Comparison of ENCODE assay signal across 14 cellular contexts in genomic region chr7:101000025-101000424, GRCh38. TPM values are rescaled to one million over a fixed set of nuclear protein-coding genes. Genes with fewer than 3 reads are reported as not detected.
DNase-seq lines count a peak whose midpoint lies in the region; ATAC-seq and TF ChIP-seq lines count a peak whose summit lies in the region.
"Not testable (repeated sequence)": the region's sequence is repeated elsewhere in the genome, so short reads cannot be mapped to it uniquely, and the experiment has no call there.
"Had no signal": no experiment of that assay in that cellular context is flagged by ENCODE, and none has a peak within 500 bp of the region (broad histone marks: within the 10 kb centered on the region; RNA-seq: fewer than 3 reads in every experiment).

No MANE protein-coding gene starts in this region.

- not testable (repeated sequence) for H3K9ac ChIP-seq in neural progenitor cell

- not testable (repeated sequence) for H3K4me1 ChIP-seq in right atrium auricular region, neural progenitor cell

- H3F3A ChIP-seq in neural progenitor cell (ENCODE audit: low read depth) = not testable (repeated sequence)

- H3K27ac ChIP-seq in right atrium auricular region, neural progenitor cell: not testable (repeated sequence)

- not testable (repeated sequence) for H3K27me3 Mint-ChIP-seq in neural progenitor cell (ENCODE audit: insufficient read depth, low read depth); osteocyte (ENCODE audit: unreplicated experiment); type B pancreatic cell

- H4K20me1 ChIP-seq in neural progenitor cell (ENCODE audit: low read depth) = not testable (repeated sequence)

- TF ChIP-seq CTCF in right atrium auricular region (IDR thresholded peaks at IDR 0.05); neural progenitor cell (IDR thresholded peaks at IDR 0.05); osteocyte (IDR thresholded peaks at IDR 0.05); type B pancreatic cell (conservative IDR thresholded peaks at IDR 0.05): not testable (repeated sequence)

- H3K9me3 Mint-ChIP-seq in neural progenitor cell; osteocyte (ENCODE audit: unreplicated experiment); type B pancreatic cell: not testable (repeated sequence)

- H3K36me3 Mint-ChIP-seq in neural progenitor cell; osteocyte (ENCODE audit: unreplicated experiment); type B pancreatic cell: not testable (repeated sequence)

- H3K79me2 ChIP-seq in neural progenitor cell (ENCODE audit: low read depth) = not testable (repeated sequence)

- not testable (repeated sequence) for H2AFZ ChIP-seq in neural progenitor cell (replicated peaks)

- intact Hi-C loops in left colon (cut with DNase I, micrococcal nuclease) = not testable (repeated sequence)

- DNase-seq in right atrium auricular region (ENCODE audit: low spot score) = peak; percentile 63
- DNase-seq in left colon; neural progenitor cell (ENCODE audit: low spot score): not testable (repeated sequence)
- DNase-seq in mesenteric fat pad (ENCODE audit: low spot score) = peak; percentile 92
- DNase-seq in osteocyte (ENCODE audit: extremely low spot score, unreplicated experiment) = peak; percentile 91
- DNase-seq in type B pancreatic cell (ENCODE audit: extremely low spot score, unreplicated experiment) = peak; percentile 81

- H3K9me3 ChIP-seq in right atrium auricular region; neural progenitor cell (ENCODE audit: low read depth): not testable (repeated sequence)

- not testable (repeated sequence) for H3K4me2 ChIP-seq in neural progenitor cell

- not testable (repeated sequence) for H3K4me3 Mint-ChIP-seq in neural progenitor cell; osteocyte (ENCODE audit: unreplicated experiment); type B pancreatic cell

- not testable (repeated sequence) for H3K27me3 ChIP-seq in right atrium auricular region, neural progenitor cell

- H3K4me1 Mint-ChIP-seq in neural progenitor cell; osteocyte (ENCODE audit: unreplicated experiment); type B pancreatic cell (ENCODE audit: unreplicated experiment): not testable (repeated sequence)

- not testable (repeated sequence) for H3K36me3 ChIP-seq in right atrium auricular region, neural progenitor cell

- peak overlapping the region; percentile 36 for H3K27ac Mint-ChIP-seq in neural progenitor cell
- H3K27ac Mint-ChIP-seq in osteocyte (ENCODE audit: unreplicated experiment); type B pancreatic cell: not testable (repeated sequence)

- not testable (repeated sequence) for H3K4me3 ChIP-seq in right atrium auricular region, neural progenitor cell

- ATAC-seq in esophagus mucosa (peak; percentile 36), left colon (peak; percentile 16)

RNA-seq across cellular contexts. Expression of gene MUC17, which starts 19.9 kb away (rescaled TPM):
- total RNA-seq in esophagus mucosa (not detected), right atrium auricular region (not detected), left colon (10 to 100 TPM; 12.1 to 42.2 TPM), mesenteric fat pad (0.35 TPM), neural progenitor cell (ENCODE audit: low replicate concordance) (under 0.01 TPM in 1 of 2 replicates, not detected in the other), osteocyte (not detected in 2 replicates), type B pancreatic cell (ENCODE audit: low replicate concordance) (0.53 and 1.5 TPM in 2 replicates)
- total RNA-seq: A673; CD4-positive, alpha-beta memory T cell; CD4-positive, CD25-positive, alpha-beta regulatory T cell; CD8-positive, alpha-beta memory T cell; Daoy; G401; GM12878 had no signal

RNA-seq across cellular contexts. Expression of gene MUC12, which starts 30.7 kb away (rescaled TPM):
- total RNA-seq in esophagus mucosa = 0.16 TPM
- total RNA-seq in right atrium auricular region = not detected
- 1,000 to 10,000 TPM in 1 of 2 donors, 100 to 1,000 TPM in 1; 428 to 2,027 TPM for total RNA-seq in left colon
- total RNA-seq in mesenteric fat pad = 0.32 TPM
- 4.2 TPM in 1 of 2 replicates, not detected in the other for total RNA-seq in neural progenitor cell (ENCODE audit: low replicate concordance)
- not detected in 2 replicates for total RNA-seq in osteocyte
- 0.50 and 1.6 TPM in 2 replicates for total RNA-seq in type B pancreatic cell (ENCODE audit: low replicate concordance)
- total RNA-seq: CD4-positive, alpha-beta memory T cell; CD4-positive, CD25-positive, alpha-beta regulatory T cell; G401 had no signal

RNA-seq across cellular contexts. Expression of gene MUC3A, which starts 50.7 kb away (rescaled TPM):
- 0.16 TPM for total RNA-seq in esophagus mucosa
- under 1 TPM in 1 of 2 donors, not detected in 1; 0.24 TPM for total RNA-seq in right atrium auricular region
- total RNA-seq in left colon = 100 to 1,000 TPM; 144 to 185 TPM
- 1.3 TPM for total RNA-seq in mesenteric fat pad
- 0.15 and 0.80 TPM in 2 replicates for total RNA-seq in neural progenitor cell (ENCODE audit: low replicate concordance)
- not detected in 2 replicates for total RNA-seq in osteocyte
- total RNA-seq in type B pancreatic cell (ENCODE audit: low replicate concordance) = 8.2 and 23.5 TPM in 2 replicates
- total RNA-seq: CD4-positive, alpha-beta memory T cell; CD4-positive, CD25-positive, alpha-beta regulatory T cell; CD8-positive, alpha-beta memory T cell; Daoy; G401 had no signal

Comparison
In these comparisons a context has a peak if more than half of its experiments do, and no peak if none do; other contexts are left out.
1. RNA of gene MUC12, which starts 30.7 kb away (total RNA-seq): 428 to 2,027 TPM in left colon; 0.50 to 1.6 TPM in type B pancreatic cell, 0.32 TPM in mesenteric fat pad (single experiment), not detected in right atrium auricular region, 0.16 TPM in esophagus mucosa (single experiment), 4.2 TPM in neural progenitor cell and not detected in osteocyte; every median in the first group is over 10 times any median in the second.